12 cellular contexts compared by ENCODE assay signal in genomic region chr6:1368940-1369339, GRCh38. TPM values are rescaled to one million over a fixed set of nuclear protein-coding genes. Genes with fewer than 3 reads are reported as not detected.
"Had no signal": no experiment of that assay in that cellular context is flagged by ENCODE, and none has a peak within 500 bp of the region (broad histone marks: within the 10 kb centered on the region; RNA-seq: fewer than 3 reads in every experiment).

No MANE protein-coding gene starts in this region.

- H3K27ac ChIP-seq: GM23248, HL-60, KMS-11 had no signal

- ATAC-seq: HCT116, HepG2 had no signal

- H3K4me1 ChIP-seq: HAP-1 had no signal

- H3K36me3 ChIP-seq: HAP-1 had no signal

- DNase-seq: GM23248, GOT3, H7, HFFc6, KBM-7 had no signal

- H3K9me3 ChIP-seq: HAP-1 had no signal

- H3K4me3 ChIP-seq: GM23248, HAP-1 had no signal

RNA-seq across cellular contexts. Expression of gene FOXF2, which starts 20.4 kb away (rescaled TPM):
- total RNA-seq: HepG2 had no signal
- polyA plus RNA-seq: HepG2, IgD-negative memory B cell had no signal

RNA-seq across cellular contexts. Expression of gene FOXQ1, which starts 57.0 kb away (rescaled TPM):
- total RNA-seq: HT1080 had no signal
- polyA plus RNA-seq: GM23248, IgD-negative memory B cell had no signal
